ENCODE assay signal across 23 cellular contexts in genomic region chr10:133198621-133199487, GRCh38. TPM values are rescaled to one million over a fixed set of nuclear protein-coding genes. Genes with fewer than 3 reads are reported as not detected.
DNase-seq lines count a peak whose midpoint lies in the region; ATAC-seq and TF ChIP-seq lines count a peak whose summit lies in the region.
"Had no signal": no experiment of that assay in that cellular context is flagged by ENCODE, and none has a peak within 500 bp of the region (broad histone marks: within the 10 kb centered on the region; RNA-seq: fewer than 3 reads in every experiment).

No MANE protein-coding gene starts in this region.

- intact Hi-C loops in right cardiac atrium (cut with DNase I) (no loop called here), left ventricle myocardium superior (cut with micrococcal nuclease) (no loop called here), psoas muscle (cut with DNase I) (no loop called here)

- peaks cover 14% of the 10 kb centered on the region for H3K27me3 Mint-ChIP-seq in endothelial cell (ENCODE audit: unreplicated experiment)
- H3K27me3 Mint-ChIP-seq: B cell; CD4-positive, CD25-positive, alpha-beta regulatory T cell; CD8-positive, alpha-beta memory T cell had no signal

- H3K4me1 Mint-ChIP-seq in endothelial cell (ENCODE audit: unreplicated experiment) = no peaks in the 10 kb centered on the region
- H3K4me1 Mint-ChIP-seq: B cell; CD4-positive, CD25-positive, alpha-beta regulatory T cell; CD8-positive, alpha-beta memory T cell; IgD-negative memory B cell had no signal

- ATAC-seq in right cardiac atrium (no peak), left ventricle myocardium superior (no peak), psoas muscle (no peak), GM18909 (IDR thresholded peaks at IDR 0.05; ENCODE audit: poor library complexity, unreplicated experiment) (no peak)
- ATAC-seq: GM12878, HCT116, HepG2 had no signal

- no peak for TF ChIP-seq CTCF in endothelial cell (IDR thresholded peaks at IDR 0.05; ENCODE audit: unreplicated experiment)
- TF ChIP-seq CTCF in psoas muscle (IDR thresholded peaks at IDR 0.05) = no peak
- no peak for TF ChIP-seq CTCF in BE2C (IDR thresholded peaks at IDR 0.05; ENCODE audit: low read depth, low read length)

- DNase-seq in right cardiac atrium (peak; percentile 5 to 51 (median 48)), left ventricle myocardium superior (no peak), endothelial cell (ENCODE audit: low spot score) (no peak), psoas muscle (peak; percentile 8 to 39), BE2C (no peak)
- DNase-seq: C1 segment of cervical spinal cord; CD4-positive, CD25-positive, alpha-beta regulatory T cell; CD8-positive, alpha-beta memory T cell; COR-L47; DMS 273 treated with DMSO at 0.1 percent for 48 hours; DMS53; DND-41; EL; HFFc6 had no signal

- H3K9me3 Mint-ChIP-seq in endothelial cell (ENCODE audit: unreplicated experiment) = no peaks in the 10 kb centered on the region

- H3K36me3 Mint-ChIP-seq in endothelial cell (ENCODE audit: low read depth, unreplicated experiment) = peaks cover 1% of the 10 kb centered on the region
- H3K36me3 Mint-ChIP-seq: CD4-positive, CD25-positive, alpha-beta regulatory T cell; CD8-positive, alpha-beta memory T cell; IgD-negative memory B cell had no signal

- TF ChIP-seq EP300 in Ishikawa (IDR thresholded peaks at IDR 0.05; ENCODE audit: borderline replicate concordance) = no peak

- H3K36me3 ChIP-seq in psoas muscle (ENCODE audit: insufficient read depth in 1 of 2, low read depth in 1 of 2) (no peaks in the 10 kb centered on the region), BE2C (no peaks in the 10 kb centered on the region)

- H3K9me3 ChIP-seq in right cardiac atrium (ENCODE audit: control insufficient read depth, low read length) = no peaks in the 10 kb centered on the region
- no peaks in the 10 kb centered on the region for H3K9me3 ChIP-seq in psoas muscle
- no peaks in the 10 kb centered on the region for H3K9me3 ChIP-seq in BE2C

- H3K27me3 ChIP-seq in right cardiac atrium (ENCODE audit: control insufficient read depth, insufficient read depth) = no peaks in the 10 kb centered on the region
- H3K27me3 ChIP-seq in psoas muscle (ENCODE audit: insufficient read depth in 3 of 3, low read length in 2 of 3) = peaks cover 0 to 26% (median 7%) of the 10 kb centered on the region in 3 donors
- peaks cover 48% of the 10 kb centered on the region for H3K27me3 ChIP-seq in BE2C

- 89% methylated on average over 54 of the region's 54 CpGs for WGBS in right cardiac atrium
- WGBS in psoas muscle, 3 donors = 82 to 87% (median 87%) methylated on average over 44 to 54 of the region's 54 CpGs

- no peak overlapping the region for H3K4me3 Mint-ChIP-seq in endothelial cell (ENCODE audit: unreplicated experiment)
- H3K4me3 Mint-ChIP-seq: B cell; CD4-positive, CD25-positive, alpha-beta regulatory T cell; CD8-positive, alpha-beta memory T cell; HFFc6; IgD-negative memory B cell had no signal

- H3K4me3 ChIP-seq in right cardiac atrium (ENCODE audit: low read length) = no peak overlapping the region
- no peak overlapping the region for H3K4me3 ChIP-seq in psoas muscle
- H3K4me3 ChIP-seq in BE2C (ENCODE audit: low read depth, low read length) = no peak overlapping the region
- H3K4me3 ChIP-seq: GM12878 had no signal

- no peaks in the 10 kb centered on the region for H3K4me1 ChIP-seq in right cardiac atrium (ENCODE audit: control insufficient read depth, insufficient read depth, low read length)
- H3K4me1 ChIP-seq in psoas muscle = no peaks in the 10 kb centered on the region
- no peaks in the 10 kb centered on the region for H3K4me1 ChIP-seq in BE2C

- peak overlapping the region; percentile 81 for H3K27ac Mint-ChIP-seq in endothelial cell (ENCODE audit: unreplicated experiment)
- H3K27ac Mint-ChIP-seq: B cell; CD4-positive, CD25-positive, alpha-beta regulatory T cell; CD8-positive, alpha-beta memory T cell; HFFc6; IgD-negative memory B cell had no signal

- no peak overlapping the region for H3K27ac ChIP-seq in right cardiac atrium (ENCODE audit: low read length)
- H3K27ac ChIP-seq in psoas muscle = no peak overlapping the region

- no peak for TF ChIP-seq RAD21 in Ishikawa (IDR thresholded peaks at IDR 0.05; ENCODE audit: low read depth)

TF ChIP-seq in Ishikawa, 13 proteins besides CTCF, POLR2A, EP300 and RAD21:
- TF ChIP-seq TEAD4 (IDR thresholded peaks at IDR 0.05) = peak; percentile 29; the same call in 1 of the 2 replicates
- 0 out of 2 replicates have a peak, but pooled peaks have one; percentile 22 for TF ChIP-seq MAX (IDR thresholded peaks at IDR 0.05)
- TF ChIP-seq TCF12 (IDR thresholded peaks at IDR 0.05; ENCODE audit: low read depth) = no peak

RNA-seq across cellular contexts. Expression of gene UTF1, which starts 31.2 kb away (rescaled TPM):
- total RNA-seq in right cardiac atrium (not detected), left ventricle myocardium superior (not detected), endothelial cell (ENCODE audit: unreplicated experiment) (0.38 TPM), psoas muscle (not detected)
- polyA plus RNA-seq in right cardiac atrium (not detected), psoas muscle (not detected)
- polyA plus RNA-seq in BE2C (2012; ENCODE audit: insufficient read depth, insufficient read length, low read depth) = not detected
- total RNA-seq: A172; CD4-positive, CD25-positive, alpha-beta regulatory T cell; CD8-positive, alpha-beta memory T cell; G401; GM12878; HepG2; HFFc6 had no signal
- polyA plus RNA-seq: CD4-positive, CD25-positive, alpha-beta regulatory T cell; CD8-positive, alpha-beta memory T cell; GM12878; HepG2; IgD-negative memory B cell had no signal

RNA-seq across cellular contexts. Expression of gene VENTX, which starts 38.8 kb away (rescaled TPM):
- total RNA-seq in right cardiac atrium (under 1 TPM; 0.45 to 0.89 (median 0.68) TPM), left ventricle myocardium superior (0.99 TPM), endothelial cell (ENCODE audit: unreplicated experiment) (0.23 TPM), psoas muscle (under 1 TPM; 0.21 to 0.32 (median 0.27) TPM)
- polyA plus RNA-seq in right cardiac atrium (0.48 TPM), psoas muscle (under 1 TPM; 0.03 to 0.34 (median 0.13) TPM)
- 0.15 TPM for polyA plus RNA-seq in BE2C (2012; ENCODE audit: insufficient read depth, insufficient read length, low read depth)
- total RNA-seq: A172; B cell; CD4-positive, CD25-positive, alpha-beta regulatory T cell; CD8-positive, alpha-beta memory T cell; G401; GM12878; HepG2; HFFc6 had no signal
- polyA plus RNA-seq: CD4-positive, CD25-positive, alpha-beta regulatory T cell; CD8-positive, alpha-beta memory T cell; HepG2; IgD-negative memory B cell had no signal

RNA-seq across cellular contexts. Expression of gene KNDC1, which starts 38.8 kb away (rescaled TPM):
- total RNA-seq in right cardiac atrium = 1 to 10 TPM in 2 of 4 donors, under 1 TPM in 2; 0.41 to 1.4 (median 0.91) TPM
- polyA plus RNA-seq in right cardiac atrium = 0.23 TPM
- 0.20 TPM for total RNA-seq in left ventricle myocardium superior
- total RNA-seq in endothelial cell (ENCODE audit: unreplicated experiment) = 1.3 TPM
- total RNA-seq in psoas muscle = under 1 TPM in 1 of 4 donors, not detected in 3; 0.10 TPM
- under 1 TPM in 2 of 3 donors, not detected in 1; under 0.01 to 0.01 TPM for polyA plus RNA-seq in psoas muscle
- polyA plus RNA-seq in BE2C (2012; ENCODE audit: insufficient read depth, insufficient read length, low read depth) = 3.9 TPM
- total RNA-seq: CD8-positive, alpha-beta memory T cell; HepG2 had no signal
- polyA plus RNA-seq: CD4-positive, CD25-positive, alpha-beta regulatory T cell had no signal

Comparison
In these comparisons a context has a peak if more than half of its experiments do, and no peak if none do; other contexts are left out.
1. DNase-seq: peak in right cardiac atrium (3 of 3) and psoas muscle (2 of 2); none in left ventricle myocardium superior (single experiment), endothelial cell (single experiment) and BE2C (single experiment).